In genomic region chr7:139230774-139231512, GRCh38 we compare ENCODE assay signal across 1 cellular context.
TF ChIP-seq lines count a peak whose summit lies in the region.

TSS of gene UBN2 (plus strand) at chr7:139231237. CDS start at chr7:139231485, 248 bp downstream.

TF ChIP-seq in HepG2, 621 proteins besides CTCF, POLR2A, EP300 and RAD21 (continued from another document and continues in another):
- TF ChIP-seq REST (IDR thresholded peaks at IDR 0.05; ENCODE audit: borderline replicate concordance in 1 of 2, low read depth in 1 of 2, low read length in 2 of 2): no peak; a peak in 1 of 4 replicates
- TF ChIP-seq ZNF556 (CRISPR knock-in tag; IDR thresholded peaks at IDR 0.05; ENCODE audit: borderline replicate concordance): no peak; the same call in 1 of the 2 replicates
- TF ChIP-seq ZSCAN21 (CRISPR knock-in tag; IDR thresholded peaks at IDR 0.05; ENCODE audit: borderline replicate concordance): no peak; the same call in 1 of the 2 replicates
- peak; percentile 61 for TF ChIP-seq ERF (CRISPR knock-in tag; IDR thresholded peaks at IDR 0.05)
- peak; percentile 95 for TF ChIP-seq PHF8 (CRISPR knock-in tag; IDR thresholded peaks at IDR 0.05)
- no peak for TF ChIP-seq ZNF878 (CRISPR knock-in tag; IDR thresholded peaks at IDR 0.05)
- TF ChIP-seq ZNF282 (IDR thresholded peaks at IDR 0.05; ENCODE audit: partially characterized antibody): no peak
- TF ChIP-seq SETDB1 (CRISPR knock-in tag; IDR thresholded peaks at IDR 0.05; ENCODE audit: borderline replicate concordance): no peak
- no peak for TF ChIP-seq STAT5B (CRISPR knock-in tag; IDR thresholded peaks at IDR 0.05)
- TF ChIP-seq PRDM10 (CRISPR knock-in tag; IDR thresholded peaks at IDR 0.05; ENCODE audit: low read depth): peak; percentile 64; the same call in 1 of the 2 replicates
- TF ChIP-seq RNF2 (conservative IDR thresholded peaks at IDR 0.05; ENCODE audit: low read depth): no peak
- TF ChIP-seq ZNF274 (CRISPR knock-in tag; IDR thresholded peaks at IDR 0.05): no peak
- peak; percentile 68 for TF ChIP-seq ZBTB43 (CRISPR knock-in tag; conservative IDR thresholded peaks at IDR 0.05)
- TF ChIP-seq ZNF563 (CRISPR knock-in tag; IDR thresholded peaks at IDR 0.05): 0 out of 2 replicates have a peak, but pooled peaks have one; percentile 69
- TF ChIP-seq SIN3B (IDR thresholded peaks at IDR 0.05; ENCODE audit: low read length): 0 out of 2 replicates have a peak, but pooled peaks have one; percentile 74
- TF ChIP-seq E2F2 (CRISPR knock-in tag; IDR thresholded peaks at IDR 0.05; ENCODE audit: borderline replicate concordance): no peak
- TF ChIP-seq ZNF496 (CRISPR knock-in tag; IDR thresholded peaks at IDR 0.05; ENCODE audit: insufficient replicate concordance): no peak
- TF ChIP-seq CREB1 (IDR thresholded peaks at IDR 0.05): peak; percentile 92
- TF ChIP-seq CREB1 (CRISPR knock-in tag; IDR thresholded peaks at IDR 0.05): peak; percentile 98
- TF ChIP-seq JARID2 (CRISPR knock-in tag; IDR thresholded peaks at IDR 0.05; ENCODE audit: insufficient replicate concordance): no peak
- no peak for TF ChIP-seq ZNF234 (CRISPR knock-in tag; conservative IDR thresholded peaks at IDR 0.05)
- TF ChIP-seq ZNF350 (CRISPR knock-in tag; IDR thresholded peaks at IDR 0.05; ENCODE audit: borderline replicate concordance, low read depth): peak; percentile 80; the same call in 1 of the 2 replicates
- 0 out of 2 replicates have a peak, but pooled peaks have one; percentile 2 for TF ChIP-seq GPN1 (CRISPR knock-in tag; IDR thresholded peaks at IDR 0.05; ENCODE audit: borderline replicate concordance)
- TF ChIP-seq ZNF619 (CRISPR knock-in tag; IDR thresholded peaks at IDR 0.05): no peak
- peak; percentile 80; the same call in 1 of the 2 replicates for TF ChIP-seq ZNF431 (CRISPR knock-in tag; IDR thresholded peaks at IDR 0.05; ENCODE audit: borderline replicate concordance, low read depth)
- TF ChIP-seq TBP (CRISPR knock-in tag; IDR thresholded peaks at IDR 0.05): no peak
- TF ChIP-seq CENPBD1 (CRISPR knock-in tag; IDR thresholded peaks at IDR 0.05; ENCODE audit: borderline replicate concordance, low read depth): no peak
- peak; percentile 75; the same call in 1 of the 2 replicates for TF ChIP-seq KDM5B (CRISPR knock-in tag; IDR thresholded peaks at IDR 0.05; ENCODE audit: borderline replicate concordance)
- no peak for TF ChIP-seq RNF219 (CRISPR knock-in tag; IDR thresholded peaks at IDR 0.05)
- peak; percentile 76 for TF ChIP-seq POGZ (CRISPR knock-in tag; IDR thresholded peaks at IDR 0.05)
- peak; percentile 96 for TF ChIP-seq HIVEP1 (CRISPR knock-in tag; IDR thresholded peaks at IDR 0.05)
- TF ChIP-seq ZNF180 (CRISPR knock-in tag; IDR thresholded peaks at IDR 0.05; ENCODE audit: borderline replicate concordance, low read depth): no peak
- no peak for TF ChIP-seq MTERF4 (CRISPR knock-in tag; IDR thresholded peaks at IDR 0.05)
- peak; percentile 52; the same call in 1 of the 2 replicates for TF ChIP-seq ZNF558 (CRISPR knock-in tag; IDR thresholded peaks at IDR 0.05; ENCODE audit: borderline replicate concordance)
- no peak for TF ChIP-seq ZNF34 (CRISPR knock-in tag; IDR thresholded peaks at IDR 0.05; ENCODE audit: borderline replicate concordance)
- TF ChIP-seq ZNF280D (CRISPR knock-in tag; IDR thresholded peaks at IDR 0.05): peak; percentile 65; the same call in 1 of the 2 replicates
- no peak for TF ChIP-seq NFRKB (IDR thresholded peaks at IDR 0.05)
- no peak for TF ChIP-seq ZNF768 (CRISPR knock-in tag; IDR thresholded peaks at IDR 0.05)
- peak; percentile 48; the same call in 1 of the 2 replicates for TF ChIP-seq RXRA (CRISPR knock-in tag; IDR thresholded peaks at IDR 0.05)
- TF ChIP-seq FIP1L1 (IDR thresholded peaks at IDR 0.05; ENCODE audit: borderline replicate concordance, insufficient read depth, low read depth, low read length): no peak
- no peak for TF ChIP-seq RAD51 (IDR thresholded peaks at IDR 0.05; ENCODE audit: borderline replicate concordance)
- TF ChIP-seq CBX5 (CRISPR knock-in tag; IDR thresholded peaks at IDR 0.05; ENCODE audit: borderline replicate concordance): peak; percentile 39; the same call in 1 of the 2 replicates
- TF ChIP-seq KAT8 (CRISPR knock-in tag; IDR thresholded peaks at IDR 0.05): peak; percentile 89
- TF ChIP-seq HCFC1 (IDR thresholded peaks at IDR 0.05; ENCODE audit: low read depth, low read length): peak; percentile 46; the same call in 1 of the 2 replicates
- no peak for TF ChIP-seq ZBTB2 (CRISPR knock-in tag; IDR thresholded peaks at IDR 0.05; ENCODE audit: low read depth)
- peak; percentile 74; the same call in 1 of the 2 replicates for TF ChIP-seq ZNF253 (CRISPR knock-in tag; IDR thresholded peaks at IDR 0.05; ENCODE audit: borderline replicate concordance)
- peak; percentile 84 for TF ChIP-seq CCDC6 (CRISPR knock-in tag; IDR thresholded peaks at IDR 0.05)
